In the genomic region with DNA sequence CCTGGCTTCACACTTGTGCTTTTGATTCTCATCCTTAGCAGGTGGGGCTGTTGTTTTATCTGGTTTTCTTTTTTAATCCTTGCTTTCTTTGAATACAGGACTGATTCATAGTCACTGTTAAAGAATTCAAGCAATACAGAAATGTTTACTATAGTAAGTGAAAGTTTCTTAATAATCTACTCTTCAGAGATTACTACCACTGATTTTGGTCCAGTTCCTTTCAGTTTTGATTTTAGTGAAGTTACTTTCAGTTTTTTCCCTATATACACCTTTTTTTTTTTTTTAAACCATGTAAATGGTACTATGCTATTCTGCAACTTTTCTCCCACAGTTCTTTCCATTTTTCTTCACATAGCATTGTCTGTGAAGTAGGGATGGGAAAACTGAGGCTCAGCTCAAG, we compare ENCODE assay signal across 9 cellular contexts. TPM values are rescaled to one million over a fixed set of nuclear protein-coding genes. Genes with fewer than 3 reads are reported as not detected.
DNase-seq lines count a peak whose midpoint lies in the region; ATAC-seq, FAIRE-seq and TF ChIP-seq lines count a peak whose summit lies in the region.
"Had no signal": no experiment of that assay in that cellular context is flagged by ENCODE, and none has a peak within 500 bp of the region (broad histone marks: within the 10 kb centered on the region; RNA-seq: fewer than 3 reads in every experiment).

No MANE protein-coding gene starts in this region.

- TF ChIP-seq EP300 in HepG2 (IDR thresholded peaks at IDR 0.05; ENCODE audit: low read depth in 2 of 2, low read length in 2 of 2) (no peak), HepG2 (CRISPR knock-in tag; IDR thresholded peaks at IDR 0.05; ENCODE audit: borderline replicate concordance) (no peak)

- DNase-seq in HepG2 (ENCODE audit: low spot score) (no peak), mesothelial cell of epicardium (ENCODE audit: low spot score in 2 of 2, unreplicated experiment in 2 of 2) (no peak), OCI-M2 (lab: John Stamatoyannopoulos, UW; ENCODE audit: unreplicated experiment) (no peak)
- DNase-seq in effector CD4-positive, alpha-beta T cell: no peak
- DNase-seq in stimulated activated CD4-positive, alpha-beta T cell treated with anti-CD3 and anti-CD28 coated beads, Interleukin-4, amount 100 ng/mL, for 4 hours: no peak

- peaks cover 80% of the 10 kb centered on the region for H3K79me2 ChIP-seq in HepG2 (ENCODE audit: insufficient read depth, low read length)

- ATAC-seq in HepG2 (no peak), HG03097 (IDR thresholded peaks at IDR 0.05; ENCODE audit: low FRiP score, unreplicated experiment) (no peak)

- CTCF ChIA-PET in HepG2 (lab: Yijun Ruan, JAX; ENCODE audit: low intra/inter-chr PET ratio, low total read pairs): no interaction called here

- intact Hi-C loops in HepG2 (cut with micrococcal nuclease; ENCODE audit: unreplicated experiment): no loop called here

- no peak for FAIRE-seq in HepG2 (lab: Jason Lieb, UNC)

- H3K4me3 ChIP-seq in liver (ENCODE audit: low read depth in 1 of 3, low read length in 3 of 3) (no peak overlapping the region), HepG2 (replicated peaks in 1 of 3; ENCODE audit: insufficient read depth in 1 of 3, low read depth in 2 of 3, low read length in 3 of 3) (no peak overlapping the region)

- H3K4me2 ChIP-seq in HepG2 (ENCODE audit: low read depth, low read length): no peak overlapping the region
- H3K4me2 ChIP-seq: KMS-11 had no signal

- H3K36me3 Mint-ChIP-seq in activated naive CD8-positive, alpha-beta T cell: peaks cover 2% of the 10 kb centered on the region
- no peaks in the 10 kb centered on the region for H3K36me3 Mint-ChIP-seq in mesothelial cell of epicardium

- peaks cover 78% of the 10 kb centered on the region for H3K4me1 Mint-ChIP-seq in activated naive CD8-positive, alpha-beta T cell (ENCODE audit: low read depth)
- peaks cover 70% of the 10 kb centered on the region for H3K4me1 Mint-ChIP-seq in mesothelial cell of epicardium

- no peaks in the 10 kb centered on the region for H3K27me3 ChIP-seq in liver (ENCODE audit: control insufficient read depth in 4 of 4, insufficient read depth in 4 of 4, low read length in 3 of 4)
- no peaks in the 10 kb centered on the region for H3K27me3 ChIP-seq in HepG2 (ENCODE audit: control insufficient read depth in 1 of 2, insufficient read depth in 2 of 2, low read length in 2 of 2)

- H3K4me3 Mint-ChIP-seq in activated naive CD8-positive, alpha-beta T cell: peak overlapping the region; percentile 90
- no peak overlapping the region for H3K4me3 Mint-ChIP-seq in mesothelial cell of epicardium

- H2AFZ ChIP-seq in HepG2 (ENCODE audit: low read length): no peak overlapping the region

- peaks cover 33% of the 10 kb centered on the region; the same call in 1 of the 2 replicates for H4K20me1 ChIP-seq in HepG2 (ENCODE audit: insufficient read depth, low read length)

- H3K27me3 Mint-ChIP-seq in activated naive CD8-positive, alpha-beta T cell: no peaks in the 10 kb centered on the region
- no peaks in the 10 kb centered on the region for H3K27me3 Mint-ChIP-seq in mesothelial cell of epicardium (ENCODE audit: low read depth)

- H3K4me1 ChIP-seq in liver (ENCODE audit: control insufficient read depth in 4 of 4, insufficient read depth in 4 of 4, low read length in 3 of 4) (peaks cover 11 to 48% (median 26%) of the 10 kb centered on the region in 4 donors), HepG2 (ENCODE audit: insufficient read depth, low read length) (peaks cover 30% of the 10 kb centered on the region)

- in situ Hi-C loops in HepG2 (cut with HindIII; ENCODE audit: extremely low pct_ligation_motif_present, low pct_unique_long_range_greater_than_20kb): no loop called here

- no peak for TF ChIP-seq POLR2A in HepG2 (IDR thresholded peaks at IDR 0.05; ENCODE audit: insufficient read depth in 1 of 2, low read depth in 2 of 2, low read length in 2 of 2)

- POLR2A ChIA-PET in HepG2 (lab: Yijun Ruan, JAX): no interaction called here

- H3K36me3 ChIP-seq in liver (ENCODE audit: control insufficient read depth in 4 of 4, insufficient read depth in 3 of 4, low read depth in 1 of 4, low read length in 3 of 4) (no peaks in the 10 kb centered on the region), HepG2 (replicated peaks in 1 of 2; ENCODE audit: control insufficient read depth in 1 of 2, insufficient read depth in 2 of 2, low read length in 2 of 2) (peaks cover 4 to 8% of the 10 kb centered on the region in 2 experiments; a peak in 3 of 5 replicates)

- BruUV-seq in HepG2 (replicated peaks; lab: Mats Ljungman, UMichigan): no TSS peak

- no peak for TF ChIP-seq CTCF in liver (IDR thresholded peaks at IDR 0.05; ENCODE audit: low read depth, low read length, missing input control)
- TF ChIP-seq CTCF in HepG2 (CRISPR knock-in tag; IDR thresholded peaks at IDR 0.05): no peak
- TF ChIP-seq CTCF in mesothelial cell of epicardium (IDR thresholded peaks at IDR 0.05; ENCODE audit: unreplicated experiment): no peak

- H3K9me3 ChIP-seq in liver (ENCODE audit: control insufficient read depth in 4 of 4, low read length in 3 of 4) (no peaks in the 10 kb centered on the region), HepG2 (ENCODE audit: low read length) (no peaks in the 10 kb centered on the region)

- H3K27ac Mint-ChIP-seq in activated naive CD8-positive, alpha-beta T cell: peak overlapping the region; percentile 99
- peak overlapping the region; percentile 93 for H3K27ac Mint-ChIP-seq in mesothelial cell of epicardium

- H3K9ac ChIP-seq in liver (ENCODE audit: low read depth in 1 of 2, low read length in 2 of 2): peak overlapping the region in 1 of 2 donors; percentile 5
- H3K9ac ChIP-seq in HepG2 (ENCODE audit: insufficient read depth, low read depth, low read length): no peak overlapping the region
- H3K9ac ChIP-seq: KMS-11 had no signal

- TF ChIP-seq RAD21 in liver (IDR thresholded peaks at IDR 0.05) (no peak), HepG2 (CRISPR knock-in tag; IDR thresholded peaks at IDR 0.05) (no peak)

- H3K27ac ChIP-seq in liver (ENCODE audit: low read depth in 1 of 2, low read length in 2 of 2) (peak overlapping the region; percentile 68 to 82), HepG2 (ENCODE audit: extremely low read length, insufficient read depth, low read length) (no peak overlapping the region)
- H3K27ac ChIP-seq: KMS-11 had no signal

- no peaks in the 10 kb centered on the region for H3K9me3 Mint-ChIP-seq in activated naive CD8-positive, alpha-beta T cell (ENCODE audit: low read depth)
- no peaks in the 10 kb centered on the region for H3K9me3 Mint-ChIP-seq in mesothelial cell of epicardium

RNA-seq across cellular contexts. Expression of a gene that starts 53.6 kb away (rescaled TPM):
- 10 to 100 TPM; 20.2 to 23.7 TPM for total RNA-seq in liver
- 10 to 100 TPM in 1 of 2 donors, 1 to 10 TPM in 1; 7.1 to 16.1 TPM for polyA plus RNA-seq in liver
- 25.1 and 28.6 TPM in 2 replicates for total RNA-seq in HepG2 (2016; rRNA removed; fragmentation: Illumina TruSeq; extraction: Trizol)
- total RNA-seq in HepG2 (2016; cell fraction: cytosol; rRNA removed; fragmentation: Illumina TruSeq; extraction: Trizol; ENCODE audit: low read depth): 10.8 and 13.3 TPM in 2 replicates
- 24.5 and 30.0 TPM in 2 replicates for total RNA-seq in HepG2 (2016; cell fraction: insoluble cytoplasmic fraction; rRNA removed; fragmentation: Illumina TruSeq; extraction: Trizol)
- total RNA-seq in HepG2 (2016; cell fraction: membrane; rRNA removed; fragmentation: Illumina TruSeq; extraction: Trizol): 43.4 and 51.5 TPM in 2 replicates
- total RNA-seq in HepG2 (2016; cell fraction: nucleus; rRNA removed; fragmentation: Illumina TruSeq; extraction: Trizol): 19.5 and 24.3 TPM in 2 replicates
- polyA plus RNA-seq in HepG2 (2011; rRNA removed): 15.1 and 16.8 TPM in 2 replicates
- 10.5 and 13.4 TPM in 2 replicates for polyA plus RNA-seq in HepG2 (2011; cell fraction: cytosol; rRNA removed)
- 17.3 and 19.1 TPM in 2 replicates for polyA plus RNA-seq in HepG2 (2011; cell fraction: nucleus; rRNA removed)
- polyA plus RNA-seq in HepG2 (2012): 19.3 and 26.1 TPM in 2 replicates
- polyA plus RNA-seq in HepG2 (2016; cell fraction: cytosol; fragmentation: Illumina TruSeq; extraction: Trizol; ENCODE audit: low read depth): 13.2 and 13.4 TPM in 2 replicates
- polyA plus RNA-seq in HepG2 (2016; cell fraction: insoluble cytoplasmic fraction; fragmentation: Illumina TruSeq; extraction: Trizol; ENCODE audit: low read depth): 38.8 and 59.1 TPM in 2 replicates
- 38.7 and 46.4 TPM in 2 replicates for polyA plus RNA-seq in HepG2 (2016; cell fraction: membrane; fragmentation: Illumina TruSeq; extraction: Trizol; ENCODE audit: low read depth)
- 43.6 and 47.2 TPM in 2 replicates for polyA plus RNA-seq in HepG2 (2016; cell fraction: nucleus; fragmentation: Illumina TruSeq; extraction: Trizol; ENCODE audit: insufficient read depth, low read depth)
- 16.0 and 18.2 TPM in 2 replicates for polyA minus RNA-seq in HepG2 (2011; rRNA and poly(A)+ RNA removed; ENCODE audit: low replicate concordance)
- 24.2 and 24.4 TPM in 2 replicates for polyA minus RNA-seq in HepG2 (2011; cell fraction: cytosol; rRNA and poly(A)+ RNA removed)
- polyA minus RNA-seq in HepG2 (2011; cell fraction: nucleus; rRNA and poly(A)+ RNA removed): 11.5 and 14.5 TPM in 2 replicates
- 112 to 113 TPM (median 113 TPM) in 3 replicates for total RNA-seq in mesothelial cell of epicardium

RNA-seq across cellular contexts. Expression of a gene that starts 56.2 kb away (rescaled TPM):
- total RNA-seq in liver (1 to 10 TPM; 1.2 to 2.3 TPM), HepG2 (2016; rRNA removed; fragmentation: Illumina TruSeq; extraction: Trizol) (0.71 and 0.86 TPM in 2 replicates), mesothelial cell of epicardium (1.9 to 2.3 TPM (median 2.1 TPM) in 3 replicates)
- polyA plus RNA-seq in liver (under 1 TPM; 0.21 to 0.95 TPM), HepG2 (2011; rRNA removed) (1.2 and 2.0 TPM in 2 replicates)
- 0.35 and 0.40 TPM in 2 replicates for total RNA-seq in HepG2 (2016; cell fraction: cytosol; rRNA removed; fragmentation: Illumina TruSeq; extraction: Trizol; ENCODE audit: low read depth)
- total RNA-seq in HepG2 (2016; cell fraction: insoluble cytoplasmic fraction; rRNA removed; fragmentation: Illumina TruSeq; extraction: Trizol): 0.65 and 0.85 TPM in 2 replicates
- total RNA-seq in HepG2 (2016; cell fraction: membrane; rRNA removed; fragmentation: Illumina TruSeq; extraction: Trizol): 0.83 and 1.3 TPM in 2 replicates
- 0.50 and 1.3 TPM in 2 replicates for total RNA-seq in HepG2 (2016; cell fraction: nucleus; rRNA removed; fragmentation: Illumina TruSeq; extraction: Trizol)
- polyA plus RNA-seq in HepG2 (2011; cell fraction: cytosol; rRNA removed): 1.4 and 2.8 TPM in 2 replicates
- 6.3 and 8.3 TPM in 2 replicates for polyA plus RNA-seq in HepG2 (2011; cell fraction: nucleus; rRNA removed)
- 0.81 and 1.2 TPM in 2 replicates for polyA plus RNA-seq in HepG2 (2012)
- polyA plus RNA-seq in HepG2 (2016; cell fraction: cytosol; fragmentation: Illumina TruSeq; extraction: Trizol; ENCODE audit: low read depth): 0.16 and 0.19 TPM in 2 replicates
- polyA plus RNA-seq in HepG2 (2016; cell fraction: insoluble cytoplasmic fraction; fragmentation: Illumina TruSeq; extraction: Trizol; ENCODE audit: low read depth): 1.1 and 1.7 TPM in 2 replicates
- polyA plus RNA-seq in HepG2 (2016; cell fraction: membrane; fragmentation: Illumina TruSeq; extraction: Trizol; ENCODE audit: low read depth): 0.68 and 0.82 TPM in 2 replicates
- polyA plus RNA-seq in HepG2 (2016; cell fraction: nucleus; fragmentation: Illumina TruSeq; extraction: Trizol; ENCODE audit: insufficient read depth, low read depth): 1.3 and 2.4 TPM in 2 replicates
- polyA minus RNA-seq in HepG2 (2011; rRNA and poly(A)+ RNA removed; ENCODE audit: low replicate concordance): 2.0 and 5.3 TPM in 2 replicates
- 1.3 and 1.5 TPM in 2 replicates for polyA minus RNA-seq in HepG2 (2011; cell fraction: cytosol; rRNA and poly(A)+ RNA removed)
- 1.9 and 3.7 TPM in 2 replicates for polyA minus RNA-seq in HepG2 (2011; cell fraction: nucleus; rRNA and poly(A)+ RNA removed)

RNA-seq across cellular contexts. Expression of a gene that starts 56.9 kb away (rescaled TPM):
- total RNA-seq in liver (10 to 100 TPM; 45.3 to 80.6 TPM), HepG2 (2016; rRNA removed; fragmentation: Illumina TruSeq; extraction: Trizol) (278 and 337 TPM in 2 replicates), mesothelial cell of epicardium (338 to 343 TPM (median 342 TPM) in 3 replicates)
- polyA plus RNA-seq in liver (100 to 1,000 TPM; 180 to 239 TPM), HepG2 (2011; rRNA removed) (366 and 368 TPM in 2 replicates)
- total RNA-seq in HepG2 (2016; cell fraction: cytosol; rRNA removed; fragmentation: Illumina TruSeq; extraction: Trizol; ENCODE audit: low read depth): 98.4 and 99.8 TPM in 2 replicates
- total RNA-seq in HepG2 (2016; cell fraction: insoluble cytoplasmic fraction; rRNA removed; fragmentation: Illumina TruSeq; extraction: Trizol): 323 and 362 TPM in 2 replicates
- total RNA-seq in HepG2 (2016; cell fraction: membrane; rRNA removed; fragmentation: Illumina TruSeq; extraction: Trizol): 84.6 and 89.0 TPM in 2 replicates
- total RNA-seq in HepG2 (2016; cell fraction: nucleus; rRNA removed; fragmentation: Illumina TruSeq; extraction: Trizol): 193 and 208 TPM in 2 replicates
- 715 and 846 TPM in 2 replicates for polyA plus RNA-seq in HepG2 (2011; cell fraction: cytosol; rRNA removed)
- polyA plus RNA-seq in HepG2 (2011; cell fraction: nucleus; rRNA removed): 199 and 226 TPM in 2 replicates
- polyA plus RNA-seq in HepG2 (2012): 207 and 262 TPM in 2 replicates
- 72.4 and 85.3 TPM in 2 replicates for polyA plus RNA-seq in HepG2 (2016; cell fraction: cytosol; fragmentation: Illumina TruSeq; extraction: Trizol; ENCODE audit: low read depth)
- 186 TPM in 2 replicates for polyA plus RNA-seq in HepG2 (2016; cell fraction: insoluble cytoplasmic fraction; fragmentation: Illumina TruSeq; extraction: Trizol; ENCODE audit: low read depth)
- polyA plus RNA-seq in HepG2 (2016; cell fraction: membrane; fragmentation: Illumina TruSeq; extraction: Trizol; ENCODE audit: low read depth): 52.4 and 56.3 TPM in 2 replicates
- 235 and 237 TPM in 2 replicates for polyA plus RNA-seq in HepG2 (2016; cell fraction: nucleus; fragmentation: Illumina TruSeq; extraction: Trizol; ENCODE audit: insufficient read depth, low read depth)
- polyA minus RNA-seq in HepG2 (2011; rRNA and poly(A)+ RNA removed; ENCODE audit: low replicate concordance): 73.2 and 83.5 TPM in 2 replicates
- polyA minus RNA-seq in HepG2 (2011; cell fraction: cytosol; rRNA and poly(A)+ RNA removed): 58.6 and 70.0 TPM in 2 replicates
- 42.1 and 44.4 TPM in 2 replicates for polyA minus RNA-seq in HepG2 (2011; cell fraction: nucleus; rRNA and poly(A)+ RNA removed)
